In the genomic region with DNA sequence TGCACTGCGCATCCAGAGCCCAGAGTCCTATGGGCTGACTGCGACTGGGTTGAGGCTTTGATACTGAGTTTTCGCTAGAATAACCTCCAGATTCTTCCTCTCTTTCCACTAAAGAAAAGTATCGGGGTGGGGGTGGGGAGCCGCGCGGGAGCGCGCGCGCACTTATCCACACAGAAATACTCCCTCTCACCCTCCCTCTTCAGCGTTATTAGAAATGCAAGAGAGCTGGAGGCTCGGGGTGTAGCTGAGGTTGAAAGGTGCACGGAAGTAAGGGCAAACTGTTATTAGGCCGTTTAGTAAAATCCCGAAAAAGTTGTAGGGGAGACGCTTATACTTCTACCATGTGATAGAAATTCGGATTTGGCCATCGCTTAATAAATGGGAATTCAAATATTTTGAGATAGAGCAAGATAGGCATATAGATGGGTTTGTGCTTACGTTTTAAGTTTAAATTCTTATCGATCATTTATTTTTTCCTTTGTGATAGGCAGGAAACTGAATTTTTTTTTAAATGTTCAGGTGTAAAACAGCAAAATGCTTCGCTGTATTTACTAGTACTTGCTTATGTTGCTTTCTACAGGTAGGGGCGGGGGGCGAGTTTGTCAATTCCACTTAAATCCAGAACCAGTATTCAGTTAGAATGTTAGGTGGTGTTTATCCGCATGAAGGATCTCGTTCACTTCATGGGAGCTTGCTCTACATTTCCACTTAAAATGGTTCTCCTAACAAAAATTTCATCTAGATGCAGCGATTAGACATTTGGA, we compare ENCODE assay signal across 8 cellular contexts. TPM values are rescaled to one million over a fixed set of nuclear protein-coding genes. Genes with fewer than 3 reads are reported as not detected.
DNase-seq lines count a peak whose midpoint lies in the region; ATAC-seq, FAIRE-seq and TF ChIP-seq lines count a peak whose summit lies in the region.

No MANE protein-coding gene starts in this region.

- no peaks in the 10 kb centered on the region for H3K9me3 ChIP-seq in heart right ventricle
- H3K9me3 ChIP-seq in pancreas: no peaks in the 10 kb centered on the region

- peaks cover 33% of the 10 kb centered on the region for H3K4me1 Mint-ChIP-seq in Calu3 (ENCODE audit: low read depth, unreplicated experiment)
- H3K4me1 Mint-ChIP-seq in activated naive CD8-positive, alpha-beta T cell treated with anti-CD3 and anti-CD28 coated beads, Interleukin-2, amount 50 U/mL, for 24 hours: peaks cover 48% of the 10 kb centered on the region

- H3K4me3 ChIP-seq in heart right ventricle (peak overlapping the region; percentile 90 to 98 (median 95)), pancreas (peak overlapping the region; percentile 74 to 99 (median 80))

- ATAC-seq in activated naive CD8-positive, alpha-beta T cell treated with anti-CD3 and anti-CD28 coated beads, Interleukin-2, amount 50 U/mL, for 24 hours: no peak
- ATAC-seq in heart right ventricle: peak in 4 of 8 donors; percentile 8 to 25 (median 20)
- ATAC-seq in pancreas: peak; percentile 22 to 35 (median 32)
- no peak for ATAC-seq in HG02973 (IDR thresholded peaks at IDR 0.05; ENCODE audit: unreplicated experiment)
- ATAC-seq in GM19324 (IDR thresholded peaks at IDR 0.05; ENCODE audit: low FRiP score, unreplicated experiment): no peak

- BruUV-seq in Calu3 (replicated peaks; lab: Mats Ljungman, UMichigan): no TSS peak

- 2% methylated on average over 27 of the region's 27 CpGs for WGBS in heart right ventricle, 2 donors
- 1% methylated on average over 27 of the region's 27 CpGs for WGBS in pancreas, 2 donors

- H3K36me3 Mint-ChIP-seq in Calu3 (ENCODE audit: insufficient read depth, unreplicated experiment): peaks cover 49% of the 10 kb centered on the region
- H3K36me3 Mint-ChIP-seq in activated naive CD8-positive, alpha-beta T cell treated with anti-CD3 and anti-CD28 coated beads, Interleukin-2, amount 50 U/mL, for 24 hours (ENCODE audit: low read depth): no peaks in the 10 kb centered on the region

- H3K36me3 ChIP-seq in heart right ventricle (no peaks in the 10 kb centered on the region), pancreas (no peaks in the 10 kb centered on the region)

- FAIRE-seq in pancreas (lab: Jason Lieb, UNC): no peak

- intact Hi-C loops in Calu3 (cut with micrococcal nuclease; ENCODE audit: unreplicated experiment): loop anchor here (5.0 to 10.0 kb wide), 4 partner anchors 51 to 573 kb away; no protein-coding TSS in a partner anchor
- intact Hi-C loops in heart right ventricle (cut with DNase I): loop anchor here in 9 of 10 donors (2.0 to 10.0 kb wide), 16 partner anchors 83 to 573 kb away; a partner anchor contains a TSS
- intact Hi-C loops in pancreas (cut with DNase I): no loop called here

- CTCF ChIA-PET in Calu3 (lab: Charles Lee): interaction anchor here (1.7 kb wide), 1 partner anchor 168 kb away, joined by 4 read pairs; no protein-coding TSS in a partner anchor

- H3K27ac ChIP-seq in heart right ventricle: peak overlapping the region; percentile 93 to 99 (median 98)
- H3K27ac ChIP-seq in pancreas: peak overlapping the region; percentile 92 to 99 (median 98)

- H3K4me3 Mint-ChIP-seq in Calu3 (ENCODE audit: low read depth, unreplicated experiment): peak overlapping the region; percentile 84
- H3K4me3 Mint-ChIP-seq in activated naive CD8-positive, alpha-beta T cell treated with anti-CD3 and anti-CD28 coated beads, Interleukin-2, amount 50 U/mL, for 24 hours: peak overlapping the region; percentile 98

- no peaks in the 10 kb centered on the region for H3K27me3 Mint-ChIP-seq in Calu3 (ENCODE audit: unreplicated experiment)
- no peaks in the 10 kb centered on the region for H3K27me3 Mint-ChIP-seq in activated naive CD8-positive, alpha-beta T cell treated with anti-CD3 and anti-CD28 coated beads, Interleukin-2, amount 50 U/mL, for 24 hours

- TF ChIP-seq CTCF in Calu3 (IDR thresholded peaks at IDR 0.05; ENCODE audit: unreplicated experiment): no peak
- no peak for TF ChIP-seq CTCF in heart right ventricle (IDR thresholded peaks at IDR 0.05)
- TF ChIP-seq CTCF in pancreas (IDR thresholded peaks at IDR 0.05): no peak

- H3K4me1 ChIP-seq in heart right ventricle (peaks cover 0 to 73% (median 56%) of the 10 kb centered on the region in 9 donors), pancreas (peaks cover 28 to 42% (median 32%) of the 10 kb centered on the region in 3 donors)

- H3K27ac Mint-ChIP-seq in Calu3 (ENCODE audit: unreplicated experiment): peak overlapping the region; percentile 86
- H3K27ac Mint-ChIP-seq in activated naive CD8-positive, alpha-beta T cell treated with anti-CD3 and anti-CD28 coated beads, Interleukin-2, amount 50 U/mL, for 24 hours: peak overlapping the region; percentile 96

- DNase-seq in Calu3 (no peak), H4 (ENCODE audit: low spot score) (peak; percentile 19), NCI-H2227 treated with DMSO at 0.1 percent for 48 hours (lab: John Stamatoyannopoulos, UW) (peak; percentile 30), heart right ventricle (peak; percentile 26 to 46), pancreas (peak in 5 of 6 donors; percentile 19 to 53 (median 41))
- DNase-seq in activated naive CD8-positive, alpha-beta T cell treated with anti-CD3 and anti-CD28 coated beads, Interleukin-2, amount 50 U/mL, for 24 hours: no peak

- H3K27me3 ChIP-seq in heart right ventricle (no peaks in the 10 kb centered on the region), pancreas (no peaks in the 10 kb centered on the region)

- no peaks in the 10 kb centered on the region for H3K9me3 Mint-ChIP-seq in Calu3 (ENCODE audit: low read depth, unreplicated experiment)
- H3K9me3 Mint-ChIP-seq in activated naive CD8-positive, alpha-beta T cell treated with anti-CD3 and anti-CD28 coated beads, Interleukin-2, amount 50 U/mL, for 24 hours: no peaks in the 10 kb centered on the region

RNA-seq across cellular contexts. Expression of a gene that starts 1.1 kb away (rescaled TPM):
- total RNA-seq in Calu3 (2022): 113 and 132 TPM in 2 replicates
- 25.2 and 25.3 TPM in 2 replicates for total RNA-seq in H4 (2014; rRNA removed; shearing (Covaris generic))
- 100 to 1,000 TPM; 171 to 301 (median 240) TPM for total RNA-seq in heart right ventricle
- polyA plus RNA-seq in heart right ventricle: 10 to 100 TPM; 20.7 to 27.0 TPM
- 10 to 100 TPM; 49.0 to 81.8 (median 59.8) TPM for total RNA-seq in pancreas
- 10 to 100 TPM in 1 of 2 donors, 1 to 10 TPM in 1; 7.1 to 15.7 TPM for polyA plus RNA-seq in pancreas

Comparison
In these comparisons a context has a peak if more than half of its experiments do, and no peak if none do; other contexts are left out.
1. DNase-seq: peak in H4 (single experiment), NCI-H2227 treated with DMSO at 0.1 percent for 48 hours (single experiment), heart right ventricle (2 of 2) and pancreas (5 of 6); none in Calu3 (single experiment) and activated naive CD8-positive, alpha-beta T cell treated with anti-CD3 and anti-CD28 coated beads, Interleukin-2, amount 50 U/mL, for 24 hours (single experiment).
2. ATAC-seq: peak in pancreas (4 of 4); none in activated naive CD8-positive, alpha-beta T cell treated with anti-CD3 and anti-CD28 coated beads, Interleukin-2, amount 50 U/mL, for 24 hours (single experiment), HG02973 (single experiment) and GM19324 (single experiment).
3. intact Hi-C loops: an anchor here in Calu3 (5.0 to 10.0 kb wide) and heart right ventricle (2.0 to 10.0 kb wide); none called in pancreas.